In genomic region chr1:57063427-57063826, GRCh38 we compare ENCODE assay signal across 5 cellular contexts.
"Had no signal": no experiment of that assay in that cellular context is flagged by ENCODE, and none has a peak within 500 bp of the region (broad histone marks: within the 10 kb centered on the region; RNA-seq: fewer than 3 reads in every experiment).

No MANE protein-coding gene starts in this region.

- DNase-seq: H9, HCEC 1CT, KBM-7 had no signal

- H3K27ac ChIP-seq: KMS-11 had no signal

- H3K4me2 ChIP-seq: GM23338, KMS-11 had no signal

- ATAC-seq: GM23338 had no signal

- H3K4me3 ChIP-seq: GM23338 had no signal

- H3K9ac ChIP-seq: KMS-11 had no signal

- H2AFZ ChIP-seq: GM23338 had no signal
